ENCODE assay signal across 15 cellular contexts in the genomic region with DNA sequence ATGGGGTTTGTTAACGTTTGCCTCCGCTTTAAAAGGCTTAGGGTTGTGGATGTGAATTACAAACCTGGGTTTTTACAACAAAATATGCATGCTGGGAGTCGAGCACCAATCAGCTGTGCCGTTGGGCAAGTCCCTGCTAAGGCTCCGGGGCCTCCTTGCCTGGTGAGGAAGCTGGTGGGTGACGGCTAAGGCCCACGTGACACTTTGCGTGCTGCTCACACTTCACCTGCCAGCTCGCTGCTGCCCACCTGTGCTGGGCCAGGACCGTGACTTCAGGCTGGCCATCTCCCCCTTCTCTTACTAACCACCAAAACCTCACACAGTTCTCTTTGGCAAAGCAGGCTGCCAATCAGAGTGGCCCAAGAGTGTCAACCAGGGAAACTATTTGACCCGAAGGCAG.
DNase-seq lines count a peak whose midpoint lies in the region; ATAC-seq, FAIRE-seq and TF ChIP-seq lines count a peak whose summit lies in the region.
"Had no signal": no experiment of that assay in that cellular context is flagged by ENCODE, and none has a peak within 500 bp of the region (broad histone marks: within the 10 kb centered on the region; RNA-seq: fewer than 3 reads in every experiment).

No MANE protein-coding gene starts in this region.

- TF ChIP-seq CTCF in GM12878 (IDR thresholded peaks at IDR 0.05 in 2 of 3, conservative IDR thresholded peaks at IDR 0.05 in 1 of 3; ENCODE audit: control insufficient read depth in 2 of 3, extremely low read depth in 1 of 3, insufficient read depth in 1 of 3, low read depth in 3 of 3, low read length in 3 of 3) (no peak), endothelial cell (IDR thresholded peaks at IDR 0.05; ENCODE audit: unreplicated experiment) (no peak)

- ATAC-seq in GM19023 (IDR thresholded peaks at IDR 0.05; ENCODE audit: unreplicated experiment) (peak; percentile 8), GM12878 (peak; percentile 15; the same call in 2 of the 3 replicates), HG03442 (IDR thresholded peaks at IDR 0.05; ENCODE audit: unreplicated experiment) (no peak)

- no peak for DNase-seq in activated naive CD4-positive, alpha-beta T cell treated with anti-CD3 and anti-CD28 coated beads, Interleukin-2, amount 10 ng/mL, durations not matched to agents 7 days and 5 days
- no peak for DNase-seq in activated naive CD4-positive, alpha-beta T cell treated with anti-CD3 and anti-CD28 coated beads, Interleukin-2, amount 50 U/mL, for 16 hours
- DNase-seq in GM12878 (ENCODE audit: low read depth, low spot score) (no peak), trophoblast cell (no peak), endothelial cell (ENCODE audit: low spot score) (no peak), COLO668 (lab: John Stamatoyannopoulos, UW; ENCODE audit: unreplicated experiment) (no peak)
- DNase-seq: cortex of kidney, GOT3, NCI-H1694 had no signal

- H3K4me1 ChIP-seq in GM12878 (ENCODE audit: control insufficient read depth, insufficient read depth, low read length), result peaks cover 4% of the 10 kb centered on the region; the same call in 1 of the 2 replicates
- peaks cover 9 to 11% of the 10 kb centered on the region in 2 experiments for H3K4me1 ChIP-seq in trophoblast cell (ENCODE audit: control insufficient read depth in 1 of 2, insufficient read depth in 2 of 2, low read length in 2 of 2)

- H3K27ac ChIP-seq in GM12878 (ENCODE audit: control insufficient read depth, insufficient read depth) (no peak overlapping the region), trophoblast cell (ENCODE audit: low read depth, low read length) (no peak overlapping the region)
- H3K27ac ChIP-seq: BLaER1 had no signal

- H3K18ac ChIP-seq in trophoblast cell (ENCODE audit: low read length), result peak overlapping the region; percentile 4

- peaks cover 18% of the 10 kb centered on the region for H3K36me3 Mint-ChIP-seq in activated naive CD4-positive, alpha-beta T cell treated with anti-CD3 and anti-CD28 coated beads, Interleukin-2, amount 10 ng/mL, durations not matched to agents 7 days and 5 days
- peaks cover 5% of the 10 kb centered on the region for H3K36me3 Mint-ChIP-seq in endothelial cell (ENCODE audit: low read depth, unreplicated experiment)

- H3K14ac ChIP-seq in trophoblast cell (ENCODE audit: low read length), result no peak overlapping the region

- no TSS peak for BruUV-seq in GM12878 (replicated peaks; lab: Mats Ljungman, UMichigan)

- no peak overlapping the region for H3K4me2 ChIP-seq in GM12878 (ENCODE audit: control insufficient read depth, insufficient read depth)
- H3K4me2 ChIP-seq in trophoblast cell (ENCODE audit: low read length), result no peak overlapping the region
- H3K4me2 ChIP-seq: smooth muscle cell had no signal

- H3K4me3 Mint-ChIP-seq in activated naive CD4-positive, alpha-beta T cell treated with anti-CD3 and anti-CD28 coated beads, Interleukin-2, amount 10 ng/mL, durations not matched to agents 7 days and 5 days, result no peak overlapping the region
- no peak overlapping the region for H3K4me3 Mint-ChIP-seq in endothelial cell (ENCODE audit: unreplicated experiment)

- H3K9ac ChIP-seq in GM12878 (ENCODE audit: control insufficient read depth, insufficient read depth, low read length) (no peak overlapping the region), trophoblast cell (ENCODE audit: low read length) (no peak overlapping the region)
- H3K9ac ChIP-seq: BLaER1 had no signal

- no peak overlapping the region for H2AK5ac ChIP-seq in trophoblast cell (ENCODE audit: low read length)

- H3K36me3 ChIP-seq in GM12878 (ENCODE audit: control insufficient read depth in 2 of 2, insufficient read depth in 2 of 2, low read length in 1 of 2) (no peaks in the 10 kb centered on the region), trophoblast cell (ENCODE audit: control insufficient read depth in 1 of 2, insufficient read depth in 2 of 2, low read length in 2 of 2) (peaks cover 40 to 48% of the 10 kb centered on the region in 2 experiments)

- no peak for TF ChIP-seq POLR2A in GM12878 (IDR thresholded peaks at IDR 0.05; ENCODE audit: low read depth, low read length)

- peaks cover 47% of the 10 kb centered on the region for H3K4me1 Mint-ChIP-seq in activated naive CD4-positive, alpha-beta T cell treated with anti-CD3 and anti-CD28 coated beads, Interleukin-2, amount 10 ng/mL, durations not matched to agents 7 days and 5 days
- H3K4me1 Mint-ChIP-seq in endothelial cell (ENCODE audit: unreplicated experiment), result no peaks in the 10 kb centered on the region

- POLR2A ChIA-PET in GM12878 (lab: Charles Lee), result no interaction called here

- H3K79me1 ChIP-seq in trophoblast cell (ENCODE audit: low read length), result no peaks in the 10 kb centered on the region

- intact Hi-C loops in GM12878 (cut with micrococcal nuclease; ENCODE audit: unreplicated experiment), result loop anchor here (1.0 to 5.0 kb wide), 2 partner anchors 41 to 226 kb away; no protein-coding TSS in a partner anchor

- H3K9me3 ChIP-seq in GM12878 (replicated peaks; ENCODE audit: control insufficient read depth, insufficient read depth, low read length), result no peaks in the 10 kb centered on the region
- H3K9me3 ChIP-seq in trophoblast cell (ENCODE audit: insufficient read depth, low read depth, low read length), result no peaks in the 10 kb centered on the region
- H3K9me3 ChIP-seq: BLaER1, heart left ventricle had no signal

- H2BK12ac ChIP-seq in trophoblast cell (ENCODE audit: low read length), result no peak overlapping the region

- no peak overlapping the region for H4K12ac ChIP-seq in trophoblast cell (ENCODE audit: low read depth, low read length)

- TF ChIP-seq RAD21 in GM12878 (IDR thresholded peaks at IDR 0.05; ENCODE audit: insufficient read depth, low read depth, low read length), result no peak

- no peak overlapping the region for H2BK5ac ChIP-seq in trophoblast cell (ENCODE audit: low read depth, low read length, poor library complexity)

- H2BK120ac ChIP-seq in trophoblast cell (ENCODE audit: insufficient read depth, low read length, poor library complexity), result no peak overlapping the region

- no peaks in the 10 kb centered on the region for H4K20me1 ChIP-seq in GM12878 (ENCODE audit: control insufficient read depth, insufficient read depth)
- H4K20me1 ChIP-seq: BLaER1 had no signal

- CTCF ChIA-PET in activated naive CD4-positive, alpha-beta T cell treated with anti-CD3 and anti-CD28 coated beads, Interleukin-2, amount 10 ng/mL, durations not matched to agents 7 days and 5 days (lab: Charles Lee), result interaction anchor here (0.9 to 6.5 kb wide), 10 partner anchors 8 to 232 kb away, joined by 3 to 85 read pairs (median 6); no protein-coding TSS in a partner anchor
- CTCF ChIA-PET in GM12878 (lab: Yijun Ruan, JAX), result interaction anchor here (1.0 to 2.6 kb wide), 5 partner anchors 17 to 228 kb away, joined by 4 to 27 read pairs (median 6); no protein-coding TSS in a partner anchor

- H3K4ac ChIP-seq in trophoblast cell (ENCODE audit: low read depth, low read length), result no peak overlapping the region

- no peak overlapping the region for H2AFZ ChIP-seq in GM12878 (ENCODE audit: control insufficient read depth, low read depth, low read length)
- H2AFZ ChIP-seq in trophoblast cell (ENCODE audit: insufficient read depth, low read length, poor library complexity), result no peak overlapping the region

- H3K79me2 ChIP-seq in GM12878 (ENCODE audit: control insufficient read depth, insufficient read depth, low read length) (no peaks in the 10 kb centered on the region), trophoblast cell (ENCODE audit: control insufficient read depth, insufficient read depth, low read length, poor library complexity) (no peaks in the 10 kb centered on the region)

- RAD21 ChIA-PET in GM12878 (lab: Charles Lee; ENCODE audit: unreplicated experiment), result interaction anchor here (1.1 to 2.2 kb wide), 2 partner anchors 41 to 45 kb away, joined by 4 to 14 read pairs; no protein-coding TSS in a partner anchor

- peak overlapping the region; percentile 71 for H3K27ac Mint-ChIP-seq in activated naive CD4-positive, alpha-beta T cell treated with anti-CD3 and anti-CD28 coated beads, Interleukin-2, amount 10 ng/mL, durations not matched to agents 7 days and 5 days
- no peak overlapping the region for H3K27ac Mint-ChIP-seq in endothelial cell (ENCODE audit: unreplicated experiment)

- in situ Hi-C loops in GM12878 (cut with MboI), result no loop called here

- H4K91ac ChIP-seq in trophoblast cell (ENCODE audit: low read depth, low read length), result no peak overlapping the region

- no peaks in the 10 kb centered on the region for H3K9me3 Mint-ChIP-seq in activated naive CD4-positive, alpha-beta T cell treated with anti-CD3 and anti-CD28 coated beads, Interleukin-2, amount 10 ng/mL, durations not matched to agents 7 days and 5 days
- no peaks in the 10 kb centered on the region for H3K9me3 Mint-ChIP-seq in endothelial cell (ENCODE audit: unreplicated experiment)

- SMC1A ChIA-PET in GM12878 (lab: Charles Lee; ENCODE audit: uncharacterized antibody, unreplicated experiment), result interaction anchor here (1.4 kb wide), 1 partner anchor 41 kb away, joined by 7 read pairs; no protein-coding TSS in a partner anchor

- TF ChIP-seq EP300 in GM12878 (IDR thresholded peaks at IDR 0.05; ENCODE audit: borderline replicate concordance in 1 of 2, control insufficient read depth in 1 of 2, low read depth in 2 of 2, low read length in 2 of 2), result no peak

- H3K4me3 ChIP-seq in GM12878, result no peak overlapping the region
- no peak overlapping the region for H3K4me3 ChIP-seq in trophoblast cell (ENCODE audit: low read depth, low read length)
- H3K4me3 ChIP-seq: BLaER1, heart left ventricle, smooth muscle cell had no signal

- WGBS in GM12878 (ENCODE audit: insufficient coverage, insufficient replicate concordance, low lambda C conversion rate, missing lambda C conversion rate), result 44% methylated on average over 11 of the region's 11 CpGs
- WGBS in trophoblast cell (ENCODE audit: extremely low coverage, insufficient coverage, insufficient read length), result no CpG with 5 or more reads among the region's 11 CpGs

- FAIRE-seq in GM12878 (lab: Jason Lieb, UNC), result no peak
- FAIRE-seq: G401.6 had no signal

- H3K23ac ChIP-seq in trophoblast cell (ENCODE audit: low read length), result no peak overlapping the region

- H3K27me3 Mint-ChIP-seq in activated naive CD4-positive, alpha-beta T cell treated with anti-CD3 and anti-CD28 coated beads, Interleukin-2, amount 10 ng/mL, durations not matched to agents 7 days and 5 days, result no peaks in the 10 kb centered on the region
- H3K27me3 Mint-ChIP-seq in endothelial cell (ENCODE audit: unreplicated experiment), result peaks cover 6% of the 10 kb centered on the region

- H3K27me3 ChIP-seq in GM12878 (replicated peaks in 1 of 2; ENCODE audit: control insufficient read depth in 2 of 2, insufficient read depth in 2 of 2, low read length in 1 of 2) (peaks cover 0 to 2% of the 10 kb centered on the region in 2 experiments; a peak in 2 of 4 replicates), trophoblast cell (ENCODE audit: insufficient read depth, low read length) (no peaks in the 10 kb centered on the region)
- H3K27me3 ChIP-seq: BLaER1, heart left ventricle had no signal

- H4K8ac ChIP-seq in trophoblast cell (ENCODE audit: low read depth, low read length), result no peak overlapping the region

TF ChIP-seq in GM12878, 131 proteins besides CTCF, POLR2A, EP300 and RAD21 (continues in another document):
- TF ChIP-seq TARDBP (IDR thresholded peaks at IDR 0.05; ENCODE audit: borderline replicate concordance), result no peak
- no peak for TF ChIP-seq NR2F1 (conservative IDR thresholded peaks at IDR 0.05)
